Comparison of ENCODE assay signal across 10 cellular contexts in the genomic region with DNA sequence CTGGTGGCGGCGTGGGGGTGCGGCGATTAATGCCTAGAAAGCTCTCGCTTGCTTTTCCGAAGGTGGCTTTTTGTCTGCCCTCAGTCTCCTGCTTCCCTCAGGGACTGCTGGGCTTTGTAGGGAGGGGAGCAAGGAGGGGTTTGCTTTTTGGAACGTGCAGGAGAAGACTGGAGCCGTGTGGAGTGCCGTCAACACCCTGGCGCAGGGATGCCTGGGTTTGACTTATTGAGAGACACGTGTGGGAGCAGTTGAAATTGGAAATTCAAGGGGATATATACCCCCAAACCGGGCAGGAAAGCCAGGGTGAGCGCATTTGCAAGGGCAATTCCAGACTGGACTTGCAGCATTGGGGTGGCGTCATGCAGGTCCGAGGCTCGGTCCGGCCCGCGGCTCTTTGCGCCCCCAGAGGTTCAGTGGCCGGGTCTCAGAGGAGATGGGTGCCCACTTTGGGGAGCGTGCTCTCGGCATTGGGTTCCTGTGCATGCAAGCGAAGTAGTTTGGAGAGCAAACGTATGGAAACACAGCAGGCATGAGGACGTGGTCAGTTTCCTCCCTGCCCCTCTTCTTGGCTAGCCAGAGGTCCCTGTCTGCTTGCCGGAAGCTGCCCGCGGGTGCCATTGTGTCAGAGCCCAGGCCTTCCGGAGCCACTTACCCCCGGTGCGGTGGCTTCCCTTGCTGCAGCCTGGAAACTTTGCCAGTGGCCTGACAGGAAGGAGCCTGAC. TPM values are rescaled to one million over a fixed set of nuclear protein-coding genes. Genes with fewer than 3 reads are reported as not detected.
DNase-seq lines count a peak whose midpoint lies in the region; ATAC-seq and TF ChIP-seq lines count a peak whose summit lies in the region.
"Had no signal": no experiment of that assay in that cellular context is flagged by ENCODE, and none has a peak within 500 bp of the region (broad histone marks: within the 10 kb centered on the region; RNA-seq: fewer than 3 reads in every experiment).

No MANE protein-coding gene starts in this region.

- H3K4me1 ChIP-seq in muscle layer of colon (ENCODE audit: insufficient read depth, low read length), result peaks cover 7% of the 10 kb centered on the region

- peaks cover 62% of the 10 kb centered on the region for H3K27me3 Mint-ChIP-seq in activated naive CD8-positive, alpha-beta T cell treated with anti-CD3 and anti-CD28 coated beads, Interleukin-2, amount 10 ng/mL, durations not matched to agents 7 days and 5 days
- H3K27me3 Mint-ChIP-seq in activated naive CD8-positive, alpha-beta T cell treated with anti-CD3 and anti-CD28 coated beads for 36 hours, result peaks cover 67% of the 10 kb centered on the region
- H3K27me3 Mint-ChIP-seq in type B pancreatic cell, result peaks cover 90% of the 10 kb centered on the region

- H3K36me3 Mint-ChIP-seq in activated naive CD8-positive, alpha-beta T cell treated with anti-CD3 and anti-CD28 coated beads, Interleukin-2, amount 10 ng/mL, durations not matched to agents 7 days and 5 days, result no peaks in the 10 kb centered on the region
- H3K36me3 Mint-ChIP-seq in activated naive CD8-positive, alpha-beta T cell treated with anti-CD3 and anti-CD28 coated beads for 36 hours, result no peaks in the 10 kb centered on the region
- no peaks in the 10 kb centered on the region for H3K36me3 Mint-ChIP-seq in type B pancreatic cell
- H3K36me3 Mint-ChIP-seq: natural killer cell treated with Interleukin-12 subunit alpha and Interleukin-12 subunit beta and Interleukin-15 and Interleukin-18, amount 100 ng/mL, for 72 hours had no signal

- peak overlapping the region in 1 of 2 donors; percentile 77 for H3K27ac ChIP-seq in coronary artery
- no peak overlapping the region for H3K27ac ChIP-seq in muscle layer of colon (ENCODE audit: low read depth, low read length)

- TF ChIP-seq CTCF in coronary artery (IDR thresholded peaks at IDR 0.05) (no peak), type B pancreatic cell (conservative IDR thresholded peaks at IDR 0.05) (no peak)

- H3K9me3 ChIP-seq in muscle layer of colon (ENCODE audit: low read length), result no peaks in the 10 kb centered on the region

- H3K4me3 ChIP-seq in coronary artery (peak overlapping the region; percentile 80), muscle layer of colon (ENCODE audit: low read depth in 1 of 2, low read length in 2 of 2) (peak overlapping the region; percentile 56 to 77)

- no peaks in the 10 kb centered on the region for H3K9me3 Mint-ChIP-seq in activated naive CD8-positive, alpha-beta T cell treated with anti-CD3 and anti-CD28 coated beads, Interleukin-2, amount 10 ng/mL, durations not matched to agents 7 days and 5 days
- no peaks in the 10 kb centered on the region for H3K9me3 Mint-ChIP-seq in activated naive CD8-positive, alpha-beta T cell treated with anti-CD3 and anti-CD28 coated beads for 36 hours
- H3K9me3 Mint-ChIP-seq in type B pancreatic cell, result no peaks in the 10 kb centered on the region
- H3K9me3 Mint-ChIP-seq: natural killer cell treated with Interleukin-12 subunit alpha and Interleukin-12 subunit beta and Interleukin-15 and Interleukin-18, amount 100 ng/mL, for 72 hours had no signal

- DNase-seq in activated naive CD8-positive, alpha-beta T cell treated with anti-CD3 and anti-CD28 coated beads, Interleukin-2, amount 10 ng/mL, durations not matched to agents 7 days and 5 days, result no peak
- no peak for DNase-seq in activated naive CD8-positive, alpha-beta T cell treated with anti-CD3 and anti-CD28 coated beads for 36 hours
- DNase-seq in coronary artery (ENCODE audit: low spot score) (peak; percentile 65), type B pancreatic cell (ENCODE audit: extremely low spot score, unreplicated experiment) (peak; percentile 62), UCSD-AML1 (lab: John Stamatoyannopoulos, UW; ENCODE audit: unreplicated experiment) (no peak), cerebellar nuclear complex (lab: John Stamatoyannopoulos, UW) (no peak)
- DNase-seq: stimulated activated CD8-positive, alpha-beta memory T cell treated with anti-CD3 and anti-CD28 coated beads, Interleukin-4, amount 100 ng/mL, for 48 hours had no signal

- H3K27ac Mint-ChIP-seq in activated naive CD8-positive, alpha-beta T cell treated with anti-CD3 and anti-CD28 coated beads, Interleukin-2, amount 10 ng/mL, durations not matched to agents 7 days and 5 days, result no peak overlapping the region
- H3K27ac Mint-ChIP-seq in activated naive CD8-positive, alpha-beta T cell treated with anti-CD3 and anti-CD28 coated beads for 36 hours, result no peak overlapping the region
- no peak overlapping the region for H3K27ac Mint-ChIP-seq in type B pancreatic cell
- H3K27ac Mint-ChIP-seq: natural killer cell treated with Interleukin-12 subunit alpha and Interleukin-12 subunit beta and Interleukin-15 and Interleukin-18, amount 100 ng/mL, for 72 hours had no signal

- peaks cover 26% of the 10 kb centered on the region for H3K4me1 Mint-ChIP-seq in activated naive CD8-positive, alpha-beta T cell treated with anti-CD3 and anti-CD28 coated beads, Interleukin-2, amount 10 ng/mL, durations not matched to agents 7 days and 5 days
- peaks cover 6% of the 10 kb centered on the region for H3K4me1 Mint-ChIP-seq in activated naive CD8-positive, alpha-beta T cell treated with anti-CD3 and anti-CD28 coated beads for 36 hours
- H3K4me1 Mint-ChIP-seq in type B pancreatic cell (ENCODE audit: unreplicated experiment), result peaks cover 3% of the 10 kb centered on the region

- POLR2A ChIA-PET in activated naive CD8-positive, alpha-beta T cell treated with anti-CD3 and anti-CD28 coated beads, Interleukin-2, amount 10 ng/mL, durations not matched to agents 7 days and 5 days (lab: Charles Lee), result no interaction called here

- ATAC-seq in activated naive CD8-positive, alpha-beta T cell treated with anti-CD3 and anti-CD28 coated beads, Interleukin-2, amount 10 ng/mL, durations not matched to agents 7 days and 5 days (ENCODE audit: low read depth), result no peak
- no peak for ATAC-seq in GM19452 (IDR thresholded peaks at IDR 0.05; ENCODE audit: unreplicated experiment)
- ATAC-seq: natural killer cell treated with Interleukin-12 subunit alpha and Interleukin-12 subunit beta and Interleukin-15 and Interleukin-18, amount 100 ng/mL, for 72 hours had no signal

- peaks cover 0 to 27% of the 10 kb centered on the region in 2 donors for H3K27me3 ChIP-seq in muscle layer of colon (ENCODE audit: control insufficient read depth in 1 of 2, insufficient read depth in 2 of 2, low read length in 2 of 2)

- no peak overlapping the region for H3K9ac ChIP-seq in muscle layer of colon (ENCODE audit: low read length)

- no peaks in the 10 kb centered on the region for H3K36me3 ChIP-seq in muscle layer of colon (ENCODE audit: insufficient read depth, low read length)

- H3K4me3 Mint-ChIP-seq in activated naive CD8-positive, alpha-beta T cell treated with anti-CD3 and anti-CD28 coated beads, Interleukin-2, amount 10 ng/mL, durations not matched to agents 7 days and 5 days, result peak overlapping the region; percentile 49
- H3K4me3 Mint-ChIP-seq in activated naive CD8-positive, alpha-beta T cell treated with anti-CD3 and anti-CD28 coated beads for 36 hours, result no peak overlapping the region
- H3K4me3 Mint-ChIP-seq in type B pancreatic cell, result peak overlapping the region; percentile 99
- H3K4me3 Mint-ChIP-seq: natural killer cell treated with Interleukin-12 subunit alpha and Interleukin-12 subunit beta and Interleukin-15 and Interleukin-18, amount 100 ng/mL, for 72 hours had no signal

RNA-seq across cellular contexts. Expression of a gene that starts 2.2 kb away (rescaled TPM):
- total RNA-seq in activated naive CD8-positive, alpha-beta T cell treated with anti-CD3 and anti-CD28 coated beads, Interleukin-2, amount 10 ng/mL, durations not matched to agents 7 days and 5 days, result under 1 TPM; 0.39 to 0.91 TPM
- total RNA-seq in activated naive CD8-positive, alpha-beta T cell treated with anti-CD3 and anti-CD28 coated beads for 36 hours, result not detected
- total RNA-seq in type B pancreatic cell (ENCODE audit: low replicate concordance), result 1.8 and 9.1 TPM in 2 replicates

Comparison
In these comparisons a context has a peak if more than half of its experiments do, and no peak if none do; other contexts are left out.
1. DNase-seq: peak in coronary artery (single experiment) and type B pancreatic cell (single experiment); none in activated naive CD8-positive, alpha-beta T cell treated with anti-CD3 and anti-CD28 coated beads, Interleukin-2, amount 10 ng/mL, durations not matched to agents 7 days and 5 days (single experiment), activated naive CD8-positive, alpha-beta T cell treated with anti-CD3 and anti-CD28 coated beads for 36 hours (single experiment), UCSD-AML1 (single experiment) and cerebellar nuclear complex (0 of 2).